In genomic region chr17:48722201-48722907, GRCh38 we compare ENCODE assay signal across 16 cellular contexts. TPM values are rescaled to one million over a fixed set of nuclear protein-coding genes. Genes with fewer than 3 reads are reported as not detected.
DNase-seq lines count a peak whose midpoint lies in the region; ATAC-seq and TF ChIP-seq lines count a peak whose summit lies in the region.
"Had no signal": no experiment of that assay in that cellular context is flagged by ENCODE, and none has a peak within 500 bp of the region (broad histone marks: within the 10 kb centered on the region; RNA-seq: fewer than 3 reads in every experiment).

Gene PRAC1, minus strand, starts transcription at chr17:48722518. Its CDS starts 126 bp downstream, at chr17:48722392.

- H3K4me1 Mint-ChIP-seq in activated CD4-positive, alpha-beta T cell treated with anti-CD3 and anti-CD28 coated beads, Interleukin-2, amount 10 ng/mL, durations not matched to agents 7 days and 5 days = peaks cover 38% of the 10 kb centered on the region

- H3K9me3 Mint-ChIP-seq in activated CD4-positive, alpha-beta T cell treated with anti-CD3 and anti-CD28 coated beads, Interleukin-2, amount 10 ng/mL, durations not matched to agents 7 days and 5 days = no peaks in the 10 kb centered on the region

- H3K4me1 ChIP-seq in PC-3 (ENCODE audit: insufficient read depth, low read length) (peaks cover 40% of the 10 kb centered on the region), hepatocyte (ENCODE audit: insufficient read depth) (peaks cover 14% of the 10 kb centered on the region), smooth muscle cell (ENCODE audit: low read depth) (no peaks in the 10 kb centered on the region), uterus (no peaks in the 10 kb centered on the region)

- H3K79me2 ChIP-seq in PC-3 (ENCODE audit: low read length) = peaks cover 100% of the 10 kb centered on the region
- no peaks in the 10 kb centered on the region for H3K79me2 ChIP-seq in hepatocyte
- H3K79me2 ChIP-seq in smooth muscle cell (ENCODE audit: low read depth) = peaks cover under 1% of the 10 kb centered on the region

- H3K9ac ChIP-seq in PC-3 (ENCODE audit: low read length) (peak within 1 kb of the TSS; percentile 90), smooth muscle cell (ENCODE audit: low read depth) (peak within 1 kb of the TSS; percentile 11)

- H3F3A ChIP-seq in PC-3 (ENCODE audit: low read length, unreplicated experiment) (peaks cover 5% of the 10 kb centered on the region), smooth muscle cell (ENCODE audit: low read depth) (peaks cover 10% of the 10 kb centered on the region)

- H3K4me3 ChIP-seq in PC-3 (ENCODE audit: low read length) (peak within 1 kb of the TSS; percentile 90), hepatocyte (no peak within 1 kb of the TSS), smooth muscle cell (peak within 1 kb of the TSS; percentile 42), uterus (no peak within 1 kb of the TSS)
- H3K4me3 ChIP-seq: upper lobe of left lung had no signal

- H3K4me2 ChIP-seq in PC-3 (ENCODE audit: low read length) = peak within 1 kb of the TSS; percentile 85
- H3K4me2 ChIP-seq in hepatocyte = peak within 1 kb of the TSS; percentile 60
- peak within 1 kb of the TSS; percentile 83 for H3K4me2 ChIP-seq in smooth muscle cell

- H3K9me2 ChIP-seq in PC-3 (replicated peaks; ENCODE audit: low read length) = no peaks in the 10 kb centered on the region
- H3K9me2 ChIP-seq in hepatocyte (replicated peaks; ENCODE audit: insufficient read depth) = no peaks in the 10 kb centered on the region

- POLR2A ChIA-PET in activated CD4-positive, alpha-beta T cell treated with anti-CD3 and anti-CD28 coated beads, Interleukin-2, amount 10 ng/mL, durations not matched to agents 7 days and 5 days (lab: Charles Lee) = no interaction called here
- POLR2A ChIA-PET in PC-3 (lab: Charles Lee; ENCODE audit: unreplicated experiment) = interaction anchor here (0.7 to 1.2 kb wide), 4 partner anchors 12 to 46 kb away, joined by 3 to 6 read pairs (median 5); no protein-coding TSS in a partner anchor

- DNase-seq in activated CD4-positive, alpha-beta T cell treated with anti-CD3 and anti-CD28 coated beads, Interleukin-2, amount 10 ng/mL, durations not matched to agents 7 days and 5 days = no peak
- no peak for DNase-seq in activated CD4-positive, alpha-beta T cell treated with anti-CD3 and anti-CD28 coated beads for 48 hours
- DNase-seq in PC-3 (peak; percentile 97), hepatocyte (ENCODE audit: low spot score) (no peak), smooth muscle cell (lab: John Stamatoyannopoulos, UW; ENCODE audit: unreplicated experiment) (no peak), uterus (no peak), hippocampal formation (lab: John Stamatoyannopoulos, UW) (no peak)
- DNase-seq: activated CD4-positive, alpha-beta T cell treated with anti-CD3 and anti-CD28 coated beads for 1 hour; erythroblast; psoas muscle; RPMI8226; upper lobe of left lung had no signal

- intact Hi-C loops in PC-3 (cut with micrococcal nuclease) = loop anchor here (1.0 to 2.0 kb wide), 4 partner anchors 34 to 170 kb away; partner anchors contain the start of gene ATP5MC1
- intact Hi-C loops in uterus (cut with DNase I; ENCODE audit: low total_unique reads) = loop anchor here (5.0 kb wide), 1 partner anchor 160 kb away; no protein-coding TSS in a partner anchor

- no peak within 1 kb of the TSS for H3K4me3 Mint-ChIP-seq in activated CD4-positive, alpha-beta T cell treated with anti-CD3 and anti-CD28 coated beads, Interleukin-2, amount 10 ng/mL, durations not matched to agents 7 days and 5 days

- TF ChIP-seq POLR2A in uterus (IDR thresholded peaks at IDR 0.05) = no peak

- ATAC-seq in PC-3 = peak; percentile 48
- no peak for ATAC-seq in HG03565 (IDR thresholded peaks at IDR 0.05; ENCODE audit: unreplicated experiment)
- ATAC-seq: psoas muscle had no signal

- H3K27ac Mint-ChIP-seq in activated CD4-positive, alpha-beta T cell treated with anti-CD3 and anti-CD28 coated beads, Interleukin-2, amount 10 ng/mL, durations not matched to agents 7 days and 5 days = peak within 1 kb of the TSS; percentile 65

- CTCF ChIA-PET in activated CD4-positive, alpha-beta T cell treated with anti-CD3 and anti-CD28 coated beads, Interleukin-2, amount 10 ng/mL, durations not matched to agents 7 days and 5 days (lab: Charles Lee) = interaction anchor here (0.7 to 3.8 kb wide), 8 partner anchors 10 to 1367 kb away, joined by 3 to 24 read pairs (median 8); partner anchors contain the start of gene HOXB5
- CTCF ChIA-PET in PC-3 (lab: Charles Lee) = interaction anchor here (0.6 to 5.0 kb wide), 8 partner anchors 16 to 563 kb away, joined by 3 to 76 read pairs (median 16); no protein-coding TSS in a partner anchor

- H3K9me3 ChIP-seq in PC-3 (ENCODE audit: low read length) (no peaks in the 10 kb centered on the region), hepatocyte (ENCODE audit: low read depth) (no peaks in the 10 kb centered on the region), smooth muscle cell (replicated peaks; ENCODE audit: low read depth) (no peaks in the 10 kb centered on the region), uterus (no peaks in the 10 kb centered on the region)
- H3K9me3 ChIP-seq: psoas muscle, upper lobe of left lung had no signal

- TF ChIP-seq CTCF in PC-3 (conservative IDR thresholded peaks at IDR 0.05; ENCODE audit: low read depth, low read length) (peak; percentile 29; the same call in 1 of the 2 replicates), hepatocyte (IDR thresholded peaks at IDR 0.05; ENCODE audit: poor library complexity) (no peak), smooth muscle cell (IDR thresholded peaks at IDR 0.05; ENCODE audit: borderline replicate concordance, insufficient read depth, poor library complexity, severe bottlenecking) (no peak), uterus (IDR thresholded peaks at IDR 0.05) (no peak)

- no TSS peak for BruUV-seq in PC-3 (replicated peaks; lab: Mats Ljungman, UMichigan)

- no peaks in the 10 kb centered on the region for H3K36me3 Mint-ChIP-seq in activated CD4-positive, alpha-beta T cell treated with anti-CD3 and anti-CD28 coated beads, Interleukin-2, amount 10 ng/mL, durations not matched to agents 7 days and 5 days (ENCODE audit: low read depth)

- H3K27me3 Mint-ChIP-seq in activated CD4-positive, alpha-beta T cell treated with anti-CD3 and anti-CD28 coated beads, Interleukin-2, amount 10 ng/mL, durations not matched to agents 7 days and 5 days = peaks cover 96% of the 10 kb centered on the region

- H3K27ac ChIP-seq in PC-3 (ENCODE audit: low read length) = peak within 1 kb of the TSS; percentile 87
- no peak within 1 kb of the TSS for H3K27ac ChIP-seq in hepatocyte
- peak within 1 kb of the TSS; percentile 34 for H3K27ac ChIP-seq in smooth muscle cell (ENCODE audit: low read depth)
- H3K27ac ChIP-seq in uterus = no peak within 1 kb of the TSS
- H3K27ac ChIP-seq: psoas muscle, upper lobe of left lung had no signal

- WGBS in hepatocyte (ENCODE audit: low lambda C conversion rate, missing lambda C conversion rate) = 22% methylated on average over 20 of the region's 21 CpGs
- WGBS in smooth muscle cell (ENCODE audit: low lambda C conversion rate) = 18% methylated on average over 21 of the region's 21 CpGs

- H3K27me3 ChIP-seq in PC-3 (ENCODE audit: low read length) (no peaks in the 10 kb centered on the region), hepatocyte (peaks cover 99% of the 10 kb centered on the region), smooth muscle cell (ENCODE audit: low read depth) (peaks cover 41% of the 10 kb centered on the region), uterus (peaks cover 46 to 97% of the 10 kb centered on the region in 2 donors)

- no peaks in the 10 kb centered on the region for H4K20me1 ChIP-seq in PC-3 (ENCODE audit: low read length)
- H4K20me1 ChIP-seq in hepatocyte (ENCODE audit: insufficient read depth, poor library complexity, severe bottlenecking) = no peaks in the 10 kb centered on the region
- no peaks in the 10 kb centered on the region for H4K20me1 ChIP-seq in smooth muscle cell (ENCODE audit: low read depth)

- H2AFZ ChIP-seq in PC-3 (ENCODE audit: low read length) = peak within 1 kb of the TSS; percentile 66
- peak within 1 kb of the TSS; percentile 50 for H2AFZ ChIP-seq in hepatocyte
- peak within 1 kb of the TSS; percentile 60 for H2AFZ ChIP-seq in smooth muscle cell (ENCODE audit: low read depth)

- H3K36me3 ChIP-seq in PC-3 (ENCODE audit: low read depth, low read length) (no peaks in the 10 kb centered on the region), hepatocyte (replicated peaks; ENCODE audit: insufficient read depth, low read depth) (no peaks in the 10 kb centered on the region), smooth muscle cell (ENCODE audit: low read depth) (no peaks in the 10 kb centered on the region), uterus (no peaks in the 10 kb centered on the region)
- H3K36me3 ChIP-seq: upper lobe of left lung had no signal

RNA-seq across cellular contexts. Expression of gene PRAC1, which starts in this region (rescaled TPM):
- not detected for total RNA-seq in activated CD4-positive, alpha-beta T cell treated with anti-CD3 and anti-CD28 coated beads, Interleukin-2, amount 10 ng/mL, durations not matched to agents 7 days and 5 days
- 33.5 and 44.4 TPM in 2 replicates for total RNA-seq in PC-3 (2014; rRNA removed)
- not detected in 2 replicates for total RNA-seq in hepatocyte
- not detected in 2 replicates for polyA plus RNA-seq in hepatocyte
- not detected in 2 replicates for total RNA-seq in smooth muscle cell
- 2.4 and 6.5 TPM in 2 replicates for polyA plus RNA-seq in smooth muscle cell
- not detected for total RNA-seq in uterus
- total RNA-seq: aorta, kidney epithelial cell, psoas muscle, upper lobe of left lung had no signal
- polyA plus RNA-seq: AG04450, psoas muscle had no signal

Comparison
In these comparisons a context has a peak if more than half of its experiments do, and no peak if none do; other contexts are left out.
1. RNA of gene PRAC1 (total RNA-seq): 33.5 to 44.4 TPM in PC-3; not detected in smooth muscle cell, not detected in activated CD4-positive, alpha-beta T cell treated with anti-CD3 and anti-CD28 coated beads, Interleukin-2, amount 10 ng/mL, durations not matched to agents 7 days and 5 days, not detected in hepatocyte and not detected in uterus; every median in the first group is over 10 times any median in the second.
2. H3K27ac ChIP-seq: peak in PC-3 (single experiment) and smooth muscle cell (single experiment); none in hepatocyte (single experiment) and uterus (0 of 2).
3. H3K4me3 ChIP-seq: peak in PC-3 (single experiment) and smooth muscle cell (single experiment); none in hepatocyte (single experiment) and uterus (0 of 2).
4. Peak in every context shown above with its lines, with median percentiles within 50 percentile points of each other: H2AFZ ChIP-seq and H3K4me2 ChIP-seq.